ENCODE assay signal across 2 cellular contexts in genomic region chr15:82299432-82299831, GRCh38. TPM values are rescaled to one million over a fixed set of nuclear protein-coding genes. Genes with fewer than 3 reads are reported as not detected.
"Had no signal": no experiment of that assay in that cellular context is flagged by ENCODE, and none has a peak within 500 bp of the region (broad histone marks: within the 10 kb centered on the region; RNA-seq: fewer than 3 reads in every experiment).

No MANE protein-coding gene starts in this region.

RNA-seq across cellular contexts. Expression of gene SAXO2, which starts 36.8 kb away (rescaled TPM):
- total RNA-seq: right atrium auricular region, vagina had no signal
